10 cellular contexts compared by ENCODE assay signal in genomic region chr22:37562049-37562784, GRCh38. TPM values are rescaled to one million over a fixed set of nuclear protein-coding genes. Genes with fewer than 3 reads are reported as not detected.
A peak's percentile ranks its signal among the peaks of the same experiment; 100 is the strongest.
DNase-seq lines count a peak whose midpoint lies in the region; ATAC-seq and TF ChIP-seq lines count a peak whose summit lies in the region.
"Had no signal": no experiment of that assay in that cellular context is flagged by ENCODE, and none has a peak within 500 bp of the region (broad histone marks: within the 10 kb centered on the region; RNA-seq: fewer than 3 reads in every experiment).

No MANE protein-coding gene starts in this region.

- H3K4me1 Mint-ChIP-seq in IgD-negative memory B cell = peaks cover 3 to 16% (median 13%) of the 10 kb centered on the region in 3 donors
- peaks cover 20 to 36% (median 25%) of the 10 kb centered on the region in 7 donors for H3K4me1 Mint-ChIP-seq in naive thymus-derived CD4-positive, alpha-beta T cell

- H3K9me3 ChIP-seq in naive thymus-derived CD4-positive, alpha-beta T cell (ENCODE audit: control insufficient read depth in 2 of 3, low read length in 3 of 3) = no peaks in the 10 kb centered on the region

- H3K27me3 ChIP-seq in naive thymus-derived CD4-positive, alpha-beta T cell (ENCODE audit: control insufficient read depth in 2 of 2, insufficient read depth in 2 of 2, low read length in 2 of 2) = peaks cover 11 to 14% of the 10 kb centered on the region in 2 donors

- CTCF ChIA-PET in naive thymus-derived CD4-positive, alpha-beta T cell (lab: Charles Lee) = interaction anchor here (1.0 to 8.7 kb wide), 5 partner anchors 22 to 92 kb away, joined by 3 to 147 read pairs (median 3); no protein-coding TSS in a partner anchor

- no peaks in the 10 kb centered on the region for H3K9me3 Mint-ChIP-seq in IgD-negative memory B cell
- no peaks in the 10 kb centered on the region for H3K9me3 Mint-ChIP-seq in naive thymus-derived CD4-positive, alpha-beta T cell

- ATAC-seq in naive thymus-derived CD4-positive, alpha-beta T cell = no peak
- no peak for ATAC-seq in HG02981 (IDR thresholded peaks at IDR 0.05; ENCODE audit: unreplicated experiment)
- no peak for ATAC-seq in GM18870 (IDR thresholded peaks at IDR 0.05; ENCODE audit: unreplicated experiment)

- H3K36me3 ChIP-seq in naive thymus-derived CD4-positive, alpha-beta T cell (ENCODE audit: control insufficient read depth in 2 of 3, insufficient read depth in 3 of 3, low read length in 3 of 3) = no peaks in the 10 kb centered on the region

- DNase-seq in naive thymus-derived CD4-positive, alpha-beta T cell = no peak
- DNase-seq in Ammon's horn (ENCODE audit: low spot score) (no peak), SKM-1 (lab: John Stamatoyannopoulos, UW; ENCODE audit: unreplicated experiment) (no peak)

- peaks cover 28 to 30% of the 10 kb centered on the region in 2 donors for H3K4me1 ChIP-seq in naive thymus-derived CD4-positive, alpha-beta T cell (ENCODE audit: control insufficient read depth in 2 of 2, insufficient read depth in 2 of 2, low read length in 2 of 2)

- H3K4me3 Mint-ChIP-seq in IgD-negative memory B cell = peak overlapping the region; percentile 17 to 78 (median 47)
- peak overlapping the region; percentile 54 to 87 (median 78) for H3K4me3 Mint-ChIP-seq in naive thymus-derived CD4-positive, alpha-beta T cell

- intact Hi-C loops in naive thymus-derived CD4-positive, alpha-beta T cell (cut with micrococcal nuclease) = loop anchor here in 1 of 2 donors (10.0 kb wide), 1 partner anchor 77 kb away; the partner anchor contains the start of gene MFNG

- no peak overlapping the region for H3K4me3 ChIP-seq in naive thymus-derived CD4-positive, alpha-beta T cell (ENCODE audit: low read length)

- H3K27ac Mint-ChIP-seq in IgD-negative memory B cell = peak overlapping the region in 1 of 3 donors; percentile 67
- H3K27ac Mint-ChIP-seq in naive thymus-derived CD4-positive, alpha-beta T cell = no peak overlapping the region

- H3K27ac ChIP-seq in 22Rv1 = peak overlapping the region; percentile 86
- H3K27ac ChIP-seq in cingulate gyrus (ENCODE audit: low read depth, low read length) = peak overlapping the region; percentile 96
- no peak overlapping the region for H3K27ac ChIP-seq in naive thymus-derived CD4-positive, alpha-beta T cell (ENCODE audit: low read depth, low read length)

- peak; percentile 54 for TF ChIP-seq CTCF in 22Rv1 (IDR thresholded peaks at IDR 0.05)

- peaks cover 29% of the 10 kb centered on the region for H3K27me3 Mint-ChIP-seq in IgD-negative memory B cell
- H3K27me3 Mint-ChIP-seq in naive thymus-derived CD4-positive, alpha-beta T cell = peaks cover 19 to 65% (median 25%) of the 10 kb centered on the region in 5 donors

- POLR2A ChIA-PET in naive thymus-derived CD4-positive, alpha-beta T cell (lab: Charles Lee) = interaction anchor here (0.6 to 1.3 kb wide), 3 partner anchors 15 to 116 kb away, joined by 3 to 4 read pairs (median 4); no protein-coding TSS in a partner anchor

- H3K36me3 Mint-ChIP-seq in IgD-negative memory B cell = no peaks in the 10 kb centered on the region
- H3K36me3 Mint-ChIP-seq in naive thymus-derived CD4-positive, alpha-beta T cell = peaks cover 0 to 3% (median 0%) of the 10 kb centered on the region in 5 donors

RNA-seq across cellular contexts. Expression of gene CDC42EP1, which starts 1.9 kb away (rescaled TPM):
- polyA plus RNA-seq in IgD-negative memory B cell = 0.19 TPM
- total RNA-seq in naive thymus-derived CD4-positive, alpha-beta T cell = 1 to 10 TPM in 1 of 5 experiments, under 1 TPM in 3, not detected in 1; 0.27 to 1.6 (median 0.62) TPM
- not detected for polyA plus RNA-seq in naive thymus-derived CD4-positive, alpha-beta T cell

RNA-seq across cellular contexts. Expression of gene LGALS2, which starts 17.7 kb away (rescaled TPM):
- polyA plus RNA-seq in IgD-negative memory B cell = 0.63 TPM
- total RNA-seq in naive thymus-derived CD4-positive, alpha-beta T cell = 100 to 1,000 TPM in 1 of 5 experiments, 1 to 10 TPM in 1, not detected in 3; 6.4 to 123 TPM
- polyA plus RNA-seq in naive thymus-derived CD4-positive, alpha-beta T cell = under 1 TPM in 1 of 2 donors, not detected in 1; 0.71 TPM
- total RNA-seq: Daoy, pulmonary artery endothelial cell had no signal

RNA-seq across cellular contexts. Expression of gene CARD10, which starts 43.0 kb away (rescaled TPM):
- not detected for polyA plus RNA-seq in IgD-negative memory B cell
- total RNA-seq in naive thymus-derived CD4-positive, alpha-beta T cell = 1 to 10 TPM in 1 of 5 experiments, under 1 TPM in 3, not detected in 1; 0.13 to 1.0 (median 0.57) TPM
- polyA plus RNA-seq in naive thymus-derived CD4-positive, alpha-beta T cell = under 1 TPM in 1 of 2 donors, not detected in 1; 0.69 TPM

RNA-seq across cellular contexts. Expression of gene GGA1, which starts 46.4 kb away (rescaled TPM):
- 31.3 TPM for polyA plus RNA-seq in IgD-negative memory B cell
- 100 to 1,000 TPM in 3 of 5 experiments, 10 to 100 TPM in 2; 64.2 to 124 (median 102) TPM for total RNA-seq in naive thymus-derived CD4-positive, alpha-beta T cell
- polyA plus RNA-seq in naive thymus-derived CD4-positive, alpha-beta T cell = 10 to 100 TPM; 20.8 to 22.3 TPM
